16 cellular contexts compared by ENCODE assay signal in genomic region chr7:105661625-105662024, GRCh38.
DNase-seq lines count a peak whose midpoint lies in the region; ATAC-seq lines count a peak whose summit lies in the region.
"Had no signal": no experiment of that assay in that cellular context is flagged by ENCODE, and none has a peak within 500 bp of the region (broad histone marks: within the 10 kb centered on the region; RNA-seq: fewer than 3 reads in every experiment).

No MANE protein-coding gene starts in this region.

- no peak overlapping the region for H2AK5ac ChIP-seq in trophoblast cell (ENCODE audit: low read length)

- no peak overlapping the region for H3K23ac ChIP-seq in trophoblast cell (ENCODE audit: low read length)

- H3K27ac Mint-ChIP-seq in activated naive CD4-positive, alpha-beta T cell treated with anti-CD3 and anti-CD28 coated beads, Interleukin-2, amount 50 U/mL, for 24 hours, result peak overlapping the region; percentile 30
- no peak overlapping the region for H3K27ac Mint-ChIP-seq in activated naive CD4-positive, alpha-beta T cell treated with anti-CD3 and anti-CD28 coated beads for 36 hours
- H3K27ac Mint-ChIP-seq in effector memory CD8-positive, alpha-beta T cell, result peak overlapping the region; percentile 53 to 85
- H3K27ac Mint-ChIP-seq in T-cell, result no peak overlapping the region
- H3K27ac Mint-ChIP-seq: GM23338 had no signal

- CTCF ChIA-PET in activated naive CD4-positive, alpha-beta T cell treated with anti-CD3 and anti-CD28 coated beads for 36 hours (lab: Charles Lee), result interaction anchor here (1.0 to 1.5 kb wide), 3 partner anchors 12 to 381 kb away, joined by 3 to 4 read pairs (median 4); no protein-coding TSS in a partner anchor
- CTCF ChIA-PET in T-cell (lab: Charles Lee), result interaction anchor here in 1 of 2 donors (0.6 to 0.7 kb wide), 2 partner anchors 10 to 1906 kb away, joined by 6 to 7 read pairs; no protein-coding TSS in a partner anchor

- no peaks in the 10 kb centered on the region for H3K9me3 Mint-ChIP-seq in activated naive CD4-positive, alpha-beta T cell treated with anti-CD3 and anti-CD28 coated beads, Interleukin-2, amount 50 U/mL, for 24 hours
- no peaks in the 10 kb centered on the region for H3K9me3 Mint-ChIP-seq in activated naive CD4-positive, alpha-beta T cell treated with anti-CD3 and anti-CD28 coated beads for 36 hours
- H3K9me3 Mint-ChIP-seq in effector memory CD8-positive, alpha-beta T cell, result no peaks in the 10 kb centered on the region
- no peaks in the 10 kb centered on the region for H3K9me3 Mint-ChIP-seq in T-cell
- H3K9me3 Mint-ChIP-seq: CD4-positive, CD25-positive, alpha-beta regulatory T cell; GM23338; H9 had no signal

- H4K8ac ChIP-seq in trophoblast cell (ENCODE audit: low read depth, low read length), result no peak overlapping the region

- H3K27me3 ChIP-seq in trophoblast cell (ENCODE audit: insufficient read depth, low read length), result no peaks in the 10 kb centered on the region
- no peaks in the 10 kb centered on the region for H3K27me3 ChIP-seq in aorta (ENCODE audit: control insufficient read depth in 1 of 2, insufficient read depth in 2 of 2, low read length in 1 of 2)
- H3K27me3 ChIP-seq: BLaER1 treated with 17β-estradiol and CSF1 and Interleukin-3, amounts not matched to agents 10 nM and 100 nM had no signal

- H2BK5ac ChIP-seq in trophoblast cell (ENCODE audit: low read depth, low read length, poor library complexity), result no peak overlapping the region

- H3K27me3 Mint-ChIP-seq in activated naive CD4-positive, alpha-beta T cell treated with anti-CD3 and anti-CD28 coated beads, Interleukin-2, amount 50 U/mL, for 24 hours, result no peaks in the 10 kb centered on the region
- H3K27me3 Mint-ChIP-seq in activated naive CD4-positive, alpha-beta T cell treated with anti-CD3 and anti-CD28 coated beads for 36 hours (ENCODE audit: low read depth), result no peaks in the 10 kb centered on the region
- H3K27me3 Mint-ChIP-seq in effector memory CD8-positive, alpha-beta T cell, result no peaks in the 10 kb centered on the region
- no peaks in the 10 kb centered on the region for H3K27me3 Mint-ChIP-seq in T-cell
- H3K27me3 Mint-ChIP-seq: CD4-positive, CD25-positive, alpha-beta regulatory T cell had no signal

- DNase-seq in activated naive CD4-positive, alpha-beta T cell treated with anti-CD3 and anti-CD28 coated beads for 36 hours, result no peak
- peak; percentile 56 for DNase-seq in NCI-H2029 (lab: John Stamatoyannopoulos, UW)
- no peak for DNase-seq in effector memory CD8-positive, alpha-beta T cell
- no peak for DNase-seq in trophoblast cell
- no peak for DNase-seq in aorta
- DNase-seq in T-cell, result no peak
- DNase-seq: 8988T; ACHN; Calu3; CD4-positive, CD25-positive, alpha-beta regulatory T cell; DMS 273 treated with DMSO at 0.1 percent for 48 hours; H9 had no signal

- H3K36me3 Mint-ChIP-seq in activated naive CD4-positive, alpha-beta T cell treated with anti-CD3 and anti-CD28 coated beads, Interleukin-2, amount 50 U/mL, for 24 hours, result peaks cover 31% of the 10 kb centered on the region
- peaks cover 27% of the 10 kb centered on the region for H3K36me3 Mint-ChIP-seq in activated naive CD4-positive, alpha-beta T cell treated with anti-CD3 and anti-CD28 coated beads for 36 hours (ENCODE audit: low read depth)
- H3K36me3 Mint-ChIP-seq in effector memory CD8-positive, alpha-beta T cell (ENCODE audit: insufficient read depth), result peaks cover 12% of the 10 kb centered on the region
- H3K36me3 Mint-ChIP-seq in T-cell, result peaks cover 57% of the 10 kb centered on the region

- H3K9me3 ChIP-seq in trophoblast cell (ENCODE audit: insufficient read depth, low read depth, low read length) (peaks cover 2% of the 10 kb centered on the region), aorta (ENCODE audit: control insufficient read depth, low read length) (no peaks in the 10 kb centered on the region)
- H3K9me3 ChIP-seq: BLaER1 treated with 17β-estradiol and CSF1 and Interleukin-3, amounts not matched to agents 10 nM and 100 nM had no signal

- POLR2A ChIA-PET in T-cell (lab: Charles Lee), result no interaction called here

- no peak overlapping the region for H2BK120ac ChIP-seq in trophoblast cell (ENCODE audit: insufficient read depth, low read length, poor library complexity)

- H3K36me3 ChIP-seq in trophoblast cell (ENCODE audit: control insufficient read depth in 1 of 2, insufficient read depth in 2 of 2, low read length in 2 of 2), result no peaks in the 10 kb centered on the region
- no peaks in the 10 kb centered on the region for H3K36me3 ChIP-seq in aorta (ENCODE audit: control insufficient read depth in 1 of 2, insufficient read depth in 2 of 2, low read length in 1 of 2)

- H3K9ac ChIP-seq in trophoblast cell (ENCODE audit: low read length), result peak overlapping the region; percentile 48
- H3K9ac ChIP-seq: BLaER1 treated with 17β-estradiol and CSF1 and Interleukin-3, amounts not matched to agents 10 nM and 100 nM had no signal

- H4K91ac ChIP-seq in trophoblast cell (ENCODE audit: low read depth, low read length), result no peak overlapping the region

- H3K4me3 ChIP-seq in trophoblast cell (ENCODE audit: low read depth, low read length) (no peak overlapping the region), aorta (ENCODE audit: low read length in 2 of 2) (no peak overlapping the region)
- H3K4me3 ChIP-seq: BLaER1 treated with 17β-estradiol and CSF1 and Interleukin-3, amounts not matched to agents 10 nM and 100 nM; GM23338 had no signal

- H3K4me3 Mint-ChIP-seq in activated naive CD4-positive, alpha-beta T cell treated with anti-CD3 and anti-CD28 coated beads, Interleukin-2, amount 50 U/mL, for 24 hours, result no peak overlapping the region
- no peak overlapping the region for H3K4me3 Mint-ChIP-seq in activated naive CD4-positive, alpha-beta T cell treated with anti-CD3 and anti-CD28 coated beads for 36 hours
- H3K4me3 Mint-ChIP-seq in effector memory CD8-positive, alpha-beta T cell, result no peak overlapping the region
- H3K4me3 Mint-ChIP-seq in T-cell, result no peak overlapping the region
- H3K4me3 Mint-ChIP-seq: CD4-positive, CD25-positive, alpha-beta regulatory T cell; GM23338; H9 had no signal

- no peak overlapping the region for H3K14ac ChIP-seq in trophoblast cell (ENCODE audit: low read length)

- no peak overlapping the region for H2BK12ac ChIP-seq in trophoblast cell (ENCODE audit: low read length)

- H3K18ac ChIP-seq in trophoblast cell (ENCODE audit: low read length), result no peak overlapping the region

- WGBS in trophoblast cell (ENCODE audit: extremely low coverage, insufficient coverage, insufficient read length), result no CpG with 5 or more reads among the region's 6 CpGs
- 95 to 96% methylated on average over 6 of the region's 6 CpGs for WGBS in aorta, 2 donors

- H3K4me2 ChIP-seq in trophoblast cell (ENCODE audit: low read length), result no peak overlapping the region
- H3K4me2 ChIP-seq: BLaER1 treated with 17β-estradiol and CSF1 and Interleukin-3, amounts not matched to agents 10 nM and 100 nM; GM23338 had no signal

- H3K4me1 ChIP-seq in trophoblast cell (ENCODE audit: control insufficient read depth in 1 of 2, insufficient read depth in 2 of 2, low read length in 2 of 2), result peaks cover 8 to 10% of the 10 kb centered on the region in 2 experiments
- H3K4me1 ChIP-seq in aorta (ENCODE audit: control insufficient read depth in 1 of 2, insufficient read depth in 2 of 2, low read length in 2 of 2), result no peaks in the 10 kb centered on the region
- H3K4me1 ChIP-seq: BLaER1 treated with 17β-estradiol and CSF1 and Interleukin-3, amounts not matched to agents 10 nM and 100 nM had no signal

- no peaks in the 10 kb centered on the region for H3K79me2 ChIP-seq in trophoblast cell (ENCODE audit: control insufficient read depth, insufficient read depth, low read length, poor library complexity)

- H4K12ac ChIP-seq in trophoblast cell (ENCODE audit: low read depth, low read length), result no peak overlapping the region

- H2AFZ ChIP-seq in trophoblast cell (ENCODE audit: insufficient read depth, low read length, poor library complexity), result no peak overlapping the region
- H2AFZ ChIP-seq: GM23338 had no signal

- H3K79me1 ChIP-seq in trophoblast cell (ENCODE audit: low read length), result no peaks in the 10 kb centered on the region

- H3K27ac ChIP-seq in trophoblast cell (ENCODE audit: low read depth, low read length) (no peak overlapping the region), aorta (ENCODE audit: low read depth in 1 of 2, low read length in 2 of 2) (no peak overlapping the region)
- H3K27ac ChIP-seq: BLaER1 treated with 17β-estradiol and CSF1 and Interleukin-3, amounts not matched to agents 10 nM and 100 nM had no signal

- intact Hi-C loops in activated naive CD4-positive, alpha-beta T cell treated with anti-CD3 and anti-CD28 coated beads for 36 hours (cut with micrococcal nuclease), result no loop called here
- intact Hi-C loops in aorta (cut with DNase I), result no loop called here

- no peak for ATAC-seq in effector memory CD8-positive, alpha-beta T cell (replicated peaks)
- ATAC-seq in aorta (ENCODE audit: low FRiP score) (no peak), T-cell (replicated peaks in 1 of 4) (no peak), GM21515 (IDR thresholded peaks at IDR 0.05; ENCODE audit: unreplicated experiment) (no peak)
- ATAC-seq: GM23338 had no signal

- peaks cover 9% of the 10 kb centered on the region for H3K4me1 Mint-ChIP-seq in activated naive CD4-positive, alpha-beta T cell treated with anti-CD3 and anti-CD28 coated beads, Interleukin-2, amount 50 U/mL, for 24 hours
- peaks cover 2% of the 10 kb centered on the region for H3K4me1 Mint-ChIP-seq in activated naive CD4-positive, alpha-beta T cell treated with anti-CD3 and anti-CD28 coated beads for 36 hours (ENCODE audit: low read depth)
- peaks cover 2 to 13% of the 10 kb centered on the region in 2 donors for H3K4me1 Mint-ChIP-seq in effector memory CD8-positive, alpha-beta T cell (ENCODE audit: low read depth in 2 of 2)
- peaks cover 8 to 14% (median 12%) of the 10 kb centered on the region in 3 donors for H3K4me1 Mint-ChIP-seq in T-cell

- H3K4ac ChIP-seq in trophoblast cell (ENCODE audit: low read depth, low read length), result no peak overlapping the region

Comparison
In these comparisons a context has a peak if more than half of its experiments do, and no peak if none do; other contexts are left out.
1. H3K27ac Mint-ChIP-seq: peak in activated naive CD4-positive, alpha-beta T cell treated with anti-CD3 and anti-CD28 coated beads, Interleukin-2, amount 50 U/mL, for 24 hours (single experiment) and effector memory CD8-positive, alpha-beta T cell (2 of 2); none in activated naive CD4-positive, alpha-beta T cell treated with anti-CD3 and anti-CD28 coated beads for 36 hours (single experiment) and T-cell (0 of 2).